14 cellular contexts compared by ENCODE assay signal in the genomic region with DNA sequence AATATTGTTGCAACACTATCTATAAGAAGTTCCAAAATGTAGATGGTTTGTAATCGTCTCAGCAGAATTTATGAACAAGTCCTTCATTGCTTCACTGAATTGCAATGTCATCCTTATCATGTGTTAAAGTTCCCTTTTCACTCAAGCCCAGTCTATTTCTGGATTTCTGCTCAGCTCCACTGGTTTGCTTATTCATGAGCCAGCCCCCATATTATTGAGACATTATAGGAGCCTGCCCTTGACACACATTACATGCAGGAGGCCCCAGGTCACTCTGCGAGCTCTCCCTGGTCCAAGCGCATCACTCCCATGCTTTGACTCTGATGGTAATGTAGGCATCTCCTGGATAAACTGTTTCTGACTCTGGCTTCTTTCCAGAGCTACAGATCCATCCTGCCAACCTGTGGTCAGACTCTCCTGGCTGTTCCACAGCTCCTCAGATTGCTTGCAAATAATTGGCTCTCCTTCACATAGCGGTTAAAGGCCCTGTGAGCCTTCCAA. TPM values are rescaled to one million over a fixed set of nuclear protein-coding genes. Genes with fewer than 3 reads are reported as not detected.
DNase-seq lines count a peak whose midpoint lies in the region; ATAC-seq, FAIRE-seq and TF ChIP-seq lines count a peak whose summit lies in the region.
"Had no signal": no experiment of that assay in that cellular context is flagged by ENCODE, and none has a peak within 500 bp of the region (broad histone marks: within the 10 kb centered on the region; RNA-seq: fewer than 3 reads in every experiment).

No MANE protein-coding gene starts in this region.

- intact Hi-C loops in lower lobe of right lung (cut with DNase I) = no loop called here

- H3K4me3 ChIP-seq in BLaER1 treated with 17β-estradiol and CSF1 and Interleukin-3, amounts not matched to agents 10 nM and 100 nM = peak overlapping the region in 1 of 10 experiments; percentile 37; a peak in 1 of 20 replicates
- H3K4me3 ChIP-seq in astrocyte (ENCODE audit: insufficient read depth, low read depth, low read length) = no peak overlapping the region
- no peak overlapping the region for H3K4me3 ChIP-seq in lower lobe of right lung
- H3K4me3 ChIP-seq: thoracic aorta had no signal

- H3K27ac ChIP-seq in BLaER1 treated with 17β-estradiol and CSF1 and Interleukin-3, amounts not matched to agents 10 nM and 100 nM = peak overlapping the region in 10 of 11 experiments; percentile 25 to 85 (median 72); a peak in 17 of 22 replicates
- H3K27ac ChIP-seq in astrocyte (ENCODE audit: low read depth, low read length) = no peak overlapping the region
- H3K27ac ChIP-seq in lower lobe of right lung = no peak overlapping the region
- H3K27ac ChIP-seq: thoracic aorta had no signal

- H3K27me3 Mint-ChIP-seq in astrocyte (ENCODE audit: low read depth, unreplicated experiment) = peaks cover 5% of the 10 kb centered on the region
- peaks cover 17% of the 10 kb centered on the region for H3K27me3 Mint-ChIP-seq in activated T-cell treated with anti-CD3 and anti-CD28 coated beads, Interleukin-2, amount 50 U/mL, for 24 hours
- peaks cover 32% of the 10 kb centered on the region for H3K27me3 Mint-ChIP-seq in stimulated activated naive CD8-positive, alpha-beta T cell treated with anti-CD3 and anti-CD28 coated beads, Interleukin-15, amount 100 ng/mL, for 72 hours
- H3K27me3 Mint-ChIP-seq: IgD-negative memory B cell had no signal

- H3K79me2 ChIP-seq in astrocyte (ENCODE audit: insufficient read depth, low read length) = peaks cover 4% of the 10 kb centered on the region

- no peak for FAIRE-seq in astrocyte (lab: Jason Lieb, UNC)
- FAIRE-seq: frontal cortex had no signal

- peak overlapping the region; percentile 19 to 98 (median 75); a peak in 20 of 22 replicates for H3K4me2 ChIP-seq in BLaER1 treated with 17β-estradiol and CSF1 and Interleukin-3, amounts not matched to agents 10 nM and 100 nM
- H3K4me2 ChIP-seq in astrocyte (ENCODE audit: low read length) = no peak overlapping the region

- H3K4me3 Mint-ChIP-seq in astrocyte (ENCODE audit: unreplicated experiment) = no peak overlapping the region
- no peak overlapping the region for H3K4me3 Mint-ChIP-seq in activated T-cell treated with anti-CD3 and anti-CD28 coated beads, Interleukin-2, amount 50 U/mL, for 24 hours
- no peak overlapping the region for H3K4me3 Mint-ChIP-seq in stimulated activated naive CD8-positive, alpha-beta T cell treated with anti-CD3 and anti-CD28 coated beads, Interleukin-15, amount 100 ng/mL, for 72 hours
- H3K4me3 Mint-ChIP-seq: activated CD4-positive, alpha-beta T cell treated with anti-CD3 and anti-CD28 coated beads, Interleukin-2, amount 10 ng/mL, durations not matched to agents 24 days and 14 days; activated naive CD4-positive, alpha-beta T cell treated with anti-CD3 and anti-CD28 coated beads, Interleukin-2, amount 10 ng/mL, durations not matched to agents 7 days and 5 days; IgD-negative memory B cell had no signal

- H3K27me3 ChIP-seq in BLaER1 treated with 17β-estradiol and CSF1 and Interleukin-3, amounts not matched to agents 10 nM and 100 nM = no peaks in the 10 kb centered on the region
- H3K27me3 ChIP-seq in astrocyte (ENCODE audit: insufficient read depth, low read length) (no peaks in the 10 kb centered on the region), lower lobe of right lung (ENCODE audit: low read depth) (no peaks in the 10 kb centered on the region)

- H3K36me3 Mint-ChIP-seq in astrocyte (ENCODE audit: low read depth, unreplicated experiment) = peaks cover 4% of the 10 kb centered on the region
- H3K36me3 Mint-ChIP-seq in activated T-cell treated with anti-CD3 and anti-CD28 coated beads, Interleukin-2, amount 50 U/mL, for 24 hours (ENCODE audit: low read depth) = no peaks in the 10 kb centered on the region
- H3K36me3 Mint-ChIP-seq: activated naive CD4-positive, alpha-beta T cell treated with anti-CD3 and anti-CD28 coated beads, Interleukin-2, amount 10 ng/mL, durations not matched to agents 7 days and 5 days; IgD-negative memory B cell had no signal

- H2AFZ ChIP-seq in astrocyte (ENCODE audit: low read depth, low read length) = no peak overlapping the region

- no peaks in the 10 kb centered on the region for H3K9me3 Mint-ChIP-seq in astrocyte (ENCODE audit: unreplicated experiment)
- no peaks in the 10 kb centered on the region for H3K9me3 Mint-ChIP-seq in activated T-cell treated with anti-CD3 and anti-CD28 coated beads, Interleukin-2, amount 50 U/mL, for 24 hours
- no peaks in the 10 kb centered on the region for H3K9me3 Mint-ChIP-seq in stimulated activated naive CD8-positive, alpha-beta T cell treated with anti-CD3 and anti-CD28 coated beads, Interleukin-15, amount 100 ng/mL, for 72 hours
- H3K9me3 Mint-ChIP-seq: activated CD4-positive, alpha-beta T cell treated with anti-CD3 and anti-CD28 coated beads, Interleukin-2, amount 10 ng/mL, durations not matched to agents 24 days and 14 days; activated naive CD4-positive, alpha-beta T cell treated with anti-CD3 and anti-CD28 coated beads, Interleukin-2, amount 10 ng/mL, durations not matched to agents 7 days and 5 days had no signal

- peak overlapping the region; percentile 47 for H3K27ac Mint-ChIP-seq in astrocyte (ENCODE audit: unreplicated experiment)
- no peak overlapping the region for H3K27ac Mint-ChIP-seq in activated T-cell treated with anti-CD3 and anti-CD28 coated beads, Interleukin-2, amount 50 U/mL, for 24 hours
- H3K27ac Mint-ChIP-seq in stimulated activated naive CD8-positive, alpha-beta T cell treated with anti-CD3 and anti-CD28 coated beads, Interleukin-15, amount 100 ng/mL, for 72 hours = no peak overlapping the region
- H3K27ac Mint-ChIP-seq: activated CD4-positive, alpha-beta T cell treated with anti-CD3 and anti-CD28 coated beads, Interleukin-2, amount 10 ng/mL, durations not matched to agents 24 days and 14 days; activated naive CD4-positive, alpha-beta T cell treated with anti-CD3 and anti-CD28 coated beads, Interleukin-2, amount 10 ng/mL, durations not matched to agents 7 days and 5 days had no signal

- H3K9ac ChIP-seq in BLaER1 treated with 17β-estradiol and CSF1 and Interleukin-3, amounts not matched to agents 10 nM and 100 nM = peak overlapping the region in 6 of 11 experiments; percentile 40 to 69 (median 56); a peak in 10 of 22 replicates
- no peak overlapping the region for H3K9ac ChIP-seq in astrocyte (ENCODE audit: low read length)

- peaks cover 44% of the 10 kb centered on the region for H3K4me1 Mint-ChIP-seq in astrocyte (ENCODE audit: low read depth, unreplicated experiment)
- no peaks in the 10 kb centered on the region for H3K4me1 Mint-ChIP-seq in activated T-cell treated with anti-CD3 and anti-CD28 coated beads, Interleukin-2, amount 50 U/mL, for 24 hours (ENCODE audit: low read depth)
- peaks cover 4% of the 10 kb centered on the region for H3K4me1 Mint-ChIP-seq in stimulated activated naive CD8-positive, alpha-beta T cell treated with anti-CD3 and anti-CD28 coated beads, Interleukin-15, amount 100 ng/mL, for 72 hours
- H3K4me1 Mint-ChIP-seq: activated naive CD4-positive, alpha-beta T cell treated with anti-CD3 and anti-CD28 coated beads, Interleukin-2, amount 10 ng/mL, durations not matched to agents 7 days and 5 days had no signal

- no peaks in the 10 kb centered on the region for H3K36me3 ChIP-seq in BLaER1 treated with 17β-estradiol and CSF1 and Interleukin-3, amounts not matched to agents 10 nM and 100 nM
- no peaks in the 10 kb centered on the region for H3K36me3 ChIP-seq in astrocyte (ENCODE audit: insufficient read depth, low read length)
- no peaks in the 10 kb centered on the region for H3K36me3 ChIP-seq in lower lobe of right lung
- H3K36me3 ChIP-seq: thoracic aorta had no signal

- peak; percentile 23 for DNase-seq in NAMALWA (ENCODE audit: low spot score)
- DNase-seq in astrocyte (ENCODE audit: low read depth) = no peak
- no peak for DNase-seq in lower lobe of right lung
- no peak for DNase-seq in DMS114 treated with DMSO at 0.1 percent for 48 hours (lab: John Stamatoyannopoulos, UW; ENCODE audit: unreplicated experiment)
- no peak for DNase-seq in activated T-cell treated with anti-CD3 and anti-CD28 coated beads, Interleukin-2, amount 50 U/mL, for 24 hours
- DNase-seq in stimulated activated naive CD8-positive, alpha-beta T cell treated with anti-CD3 and anti-CD28 coated beads, Interleukin-15, amount 100 ng/mL, for 72 hours = no peak
- no peak for DNase-seq in 8988T
- DNase-seq: activated CD4-positive, alpha-beta T cell treated with anti-CD3 and anti-CD28 coated beads, Interleukin-2, amount 10 ng/mL, durations not matched to agents 24 days and 14 days; activated naive CD4-positive, alpha-beta T cell treated with anti-CD3 and anti-CD28 coated beads, Interleukin-2, amount 10 ng/mL, durations not matched to agents 7 days and 5 days; NCI-H2227 treated with DMSO at 0.1 percent for 48 hours had no signal

- no peak for TF ChIP-seq CTCF in astrocyte (IDR thresholded peaks at IDR 0.05; ENCODE audit: insufficient read depth, low read depth, low read length)
- TF ChIP-seq CTCF in lower lobe of right lung (IDR thresholded peaks at IDR 0.05) = no peak

- ATAC-seq in lower lobe of right lung = peak; percentile 71 to 77
- no peak for ATAC-seq in stimulated activated naive CD8-positive, alpha-beta T cell treated with anti-CD3 and anti-CD28 coated beads, Interleukin-15, amount 100 ng/mL, for 72 hours

- no peaks in the 10 kb centered on the region for H4K20me1 ChIP-seq in BLaER1 treated with 17β-estradiol and CSF1 and Interleukin-3, amounts not matched to agents 10 nM and 100 nM
- H4K20me1 ChIP-seq in astrocyte (ENCODE audit: insufficient read depth, low read length) = no peaks in the 10 kb centered on the region

- H3K4me1 ChIP-seq in BLaER1 treated with 17β-estradiol and CSF1 and Interleukin-3, amounts not matched to agents 10 nM and 100 nM = peaks cover 22 to 87% (median 45%) of the 10 kb centered on the region in 10 experiments
- H3K4me1 ChIP-seq in astrocyte (ENCODE audit: insufficient read depth, low read length) (peaks cover 11% of the 10 kb centered on the region), lower lobe of right lung (peaks cover 24% of the 10 kb centered on the region)

- H3K9me3 ChIP-seq in BLaER1 treated with 17β-estradiol and CSF1 and Interleukin-3, amounts not matched to agents 10 nM and 100 nM (replicated peaks in 1 of 11) = peaks cover 0 to 36% (median 4%) of the 10 kb centered on the region in 11 experiments; a peak in 9 of 22 replicates
- no peaks in the 10 kb centered on the region for H3K9me3 ChIP-seq in astrocyte (ENCODE audit: insufficient read depth, low read depth, low read length)
- no peaks in the 10 kb centered on the region for H3K9me3 ChIP-seq in lower lobe of right lung
- H3K9me3 ChIP-seq: thoracic aorta had no signal

RNA-seq across cellular contexts. Expression of a gene that starts 56.9 kb away (rescaled TPM):
- 11.6 and 11.8 TPM in 2 replicates for total RNA-seq in astrocyte
- 56.6 TPM for total RNA-seq in lower lobe of right lung

Comparison
In these comparisons a context has a peak if more than half of its experiments do, and no peak if none do; other contexts are left out.
1. H3K27ac ChIP-seq: peak in BLaER1 treated with 17β-estradiol and CSF1 and Interleukin-3, amounts not matched to agents 10 nM and 100 nM (10 of 11); none in astrocyte (single experiment) and lower lobe of right lung (single experiment).